ENCODE assay signal across 1 cellular context in the genomic region with DNA sequence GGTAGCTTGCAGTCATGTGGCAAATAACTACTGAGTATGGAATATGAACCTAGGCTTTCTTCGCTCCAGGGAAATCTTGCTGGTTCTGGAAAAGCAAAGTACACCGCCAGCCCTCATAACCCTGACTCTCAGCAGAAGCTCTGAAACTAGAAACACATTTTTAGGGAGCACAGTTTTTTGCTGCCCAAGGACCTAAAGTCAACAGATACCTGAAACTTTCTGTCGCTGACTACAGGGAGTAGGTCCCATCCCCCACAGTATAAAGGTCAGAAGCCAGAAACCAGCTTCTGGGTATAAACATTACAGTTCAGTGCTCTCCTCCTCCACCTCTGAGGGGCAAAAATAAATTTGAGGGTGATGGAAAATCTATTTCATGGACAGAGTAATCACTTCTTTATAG.
TF ChIP-seq lines count a peak whose summit lies in the region.

No MANE protein-coding gene starts in this region.

TF ChIP-seq in H1, 55 proteins besides CTCF, POLR2A, EP300 and RAD21:
- TF ChIP-seq RBBP5 (IDR thresholded peaks at IDR 0.05; ENCODE audit: borderline replicate concordance, low read depth, low read length) (no peak), SP2 (IDR thresholded peaks at IDR 0.05; ENCODE audit: low read length) (no peak), POU5F1 (IDR thresholded peaks at IDR 0.05; ENCODE audit: low read depth, low read length) (no peak), SP1 (IDR thresholded peaks at IDR 0.05; ENCODE audit: low read depth, low read length) (0 out of 2 replicates have a peak, but pooled peaks have one; percentile 24), ASH2L (IDR thresholded peaks at IDR 0.05; ENCODE audit: low read length) (peak; percentile 35), TEAD4 (IDR thresholded peaks at IDR 0.05; ENCODE audit: low read depth, low read length) (no peak)
